ENCODE assay signal across 2 cellular contexts in genomic region chr1:89928506-89928905, GRCh38.
TF ChIP-seq lines count a peak whose summit lies in the region.

No MANE protein-coding gene starts in this region.

TF ChIP-seq in GM23338, 12 proteins besides CTCF, POLR2A, EP300 and RAD21 (continued from another document):
- TF ChIP-seq REST (IDR thresholded peaks at IDR 0.05; ENCODE audit: unreplicated experiment) (no peak), ZNF462 (CRISPR knock-in tag; IDR thresholded peaks at IDR 0.05) (no peak), STAT1 (IDR thresholded peaks at IDR 0.05; ENCODE audit: unreplicated experiment) (no peak), ZNF114 (CRISPR knock-in tag; IDR thresholded peaks at IDR 0.05) (no peak), ZNF331 (CRISPR knock-in tag; IDR thresholded peaks at IDR 0.05; ENCODE audit: low read depth) (no peak), POLR2AphosphoS5 (IDR thresholded peaks at IDR 0.05; ENCODE audit: low read depth) (no peak), ETS1 (IDR thresholded peaks at IDR 0.05) (no peak), JUNB (IDR thresholded peaks at IDR 0.05; ENCODE audit: unreplicated experiment) (no peak)

TF ChIP-seq in IMR-90, 13 proteins besides CTCF, POLR2A, EP300 and RAD21 (continued from another document):
- no peak for TF ChIP-seq ELK1 (IDR thresholded peaks at IDR 0.05; ENCODE audit: borderline replicate concordance, low read depth, low read length)
- no peak for TF ChIP-seq USF2 (IDR thresholded peaks at IDR 0.05; ENCODE audit: low read depth, low read length)
